ENCODE assay signal across 16 cellular contexts in the genomic region with DNA sequence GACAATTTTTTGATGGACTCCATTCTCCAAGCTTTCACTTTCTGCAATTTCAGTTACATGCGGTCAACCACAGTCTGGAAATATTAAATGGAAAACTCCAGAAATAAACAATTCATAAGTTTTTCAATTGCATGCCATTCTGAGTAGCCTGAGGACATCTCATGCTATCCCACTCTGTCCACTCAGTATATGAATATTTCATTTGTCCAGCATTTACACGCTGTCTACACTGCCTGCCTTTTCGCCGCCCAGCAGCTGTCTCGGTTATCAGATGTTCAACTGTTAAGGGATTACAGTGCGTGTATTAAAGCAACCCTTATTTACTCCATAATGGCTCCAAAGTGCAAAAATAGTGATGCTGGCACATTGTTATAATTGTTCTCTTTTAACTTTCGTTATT.
"Had no signal": no experiment of that assay in that cellular context is flagged by ENCODE, and none has a peak within 500 bp of the region (broad histone marks: within the 10 kb centered on the region; RNA-seq: fewer than 3 reads in every experiment).

No MANE protein-coding gene starts in this region.

- H3K4me1 ChIP-seq: foreskin keratinocyte, right atrium auricular region, sigmoid colon, tibial artery, upper lobe of right lung, vagina had no signal

- ATAC-seq: foreskin keratinocyte; naive thymus-derived CD8-positive, alpha-beta T cell had no signal

- H3K9me3 ChIP-seq: ovary, right atrium auricular region, sigmoid colon, tibial artery, upper lobe of right lung, vagina had no signal

- H3K4me3 ChIP-seq: ovary, right atrium auricular region, sigmoid colon, smooth muscle cell, tibial artery, upper lobe of right lung, vagina had no signal

- H3K36me3 ChIP-seq: ovary, right atrium auricular region, sigmoid colon, tibial artery, upper lobe of right lung, vagina had no signal

- H3K27me3 Mint-ChIP-seq: dendritic cell treated with granulocyte-macrophage colony-stimulating factor and Interleukin-4, amounts not matched to agents 40 ng/mL and 50 ng/mL, for 4 days had no signal

- H3K4me3 Mint-ChIP-seq: dendritic cell treated with granulocyte-macrophage colony-stimulating factor and Interleukin-4, amounts not matched to agents 40 ng/mL and 50 ng/mL, for 4 days; naive thymus-derived CD8-positive, alpha-beta T cell; neural crest cell; stimulated activated naive CD8-positive, alpha-beta T cell treated with anti-CD3 and anti-CD28 coated beads, Interleukin-15, Interleukin-2, amounts not matched to agents 100 ng/mL and 50 ng/mL, for 24 hours had no signal

- H3K4me2 ChIP-seq: smooth muscle cell had no signal

- DNase-seq: erythroblast; foreskin keratinocyte; hypothalamus; kidney glomerular epithelial cell; naive thymus-derived CD8-positive, alpha-beta T cell; ovary; sigmoid colon; stimulated activated CD4-positive, alpha-beta T cell treated with anti-CD3 and anti-CD28 coated beads, Interleukin-2, amount 100 ng/mL, for 48 hours; tibial artery; upper lobe of right lung had no signal

- H3K27ac Mint-ChIP-seq: dendritic cell treated with granulocyte-macrophage colony-stimulating factor and Interleukin-4, amounts not matched to agents 40 ng/mL and 50 ng/mL, for 4 days; naive thymus-derived CD8-positive, alpha-beta T cell; stimulated activated naive CD8-positive, alpha-beta T cell treated with anti-CD3 and anti-CD28 coated beads, Interleukin-15, Interleukin-2, amounts not matched to agents 100 ng/mL and 50 ng/mL, for 24 hours had no signal

- H3K27me3 ChIP-seq: foreskin keratinocyte, ovary, right atrium auricular region, sigmoid colon, tibial artery, upper lobe of right lung, vagina had no signal

- H3K27ac ChIP-seq: foreskin keratinocyte, ovary, right atrium auricular region, sigmoid colon, tibial artery, vagina had no signal

- H3K9me3 Mint-ChIP-seq: neural crest cell; stimulated activated naive CD8-positive, alpha-beta T cell treated with anti-CD3 and anti-CD28 coated beads, Interleukin-15, Interleukin-2, amounts not matched to agents 100 ng/mL and 50 ng/mL, for 24 hours had no signal

- H3K4me1 Mint-ChIP-seq: naive thymus-derived CD8-positive, alpha-beta T cell had no signal
